Comparison of ENCODE assay signal across 8 cellular contexts in the genomic region with DNA sequence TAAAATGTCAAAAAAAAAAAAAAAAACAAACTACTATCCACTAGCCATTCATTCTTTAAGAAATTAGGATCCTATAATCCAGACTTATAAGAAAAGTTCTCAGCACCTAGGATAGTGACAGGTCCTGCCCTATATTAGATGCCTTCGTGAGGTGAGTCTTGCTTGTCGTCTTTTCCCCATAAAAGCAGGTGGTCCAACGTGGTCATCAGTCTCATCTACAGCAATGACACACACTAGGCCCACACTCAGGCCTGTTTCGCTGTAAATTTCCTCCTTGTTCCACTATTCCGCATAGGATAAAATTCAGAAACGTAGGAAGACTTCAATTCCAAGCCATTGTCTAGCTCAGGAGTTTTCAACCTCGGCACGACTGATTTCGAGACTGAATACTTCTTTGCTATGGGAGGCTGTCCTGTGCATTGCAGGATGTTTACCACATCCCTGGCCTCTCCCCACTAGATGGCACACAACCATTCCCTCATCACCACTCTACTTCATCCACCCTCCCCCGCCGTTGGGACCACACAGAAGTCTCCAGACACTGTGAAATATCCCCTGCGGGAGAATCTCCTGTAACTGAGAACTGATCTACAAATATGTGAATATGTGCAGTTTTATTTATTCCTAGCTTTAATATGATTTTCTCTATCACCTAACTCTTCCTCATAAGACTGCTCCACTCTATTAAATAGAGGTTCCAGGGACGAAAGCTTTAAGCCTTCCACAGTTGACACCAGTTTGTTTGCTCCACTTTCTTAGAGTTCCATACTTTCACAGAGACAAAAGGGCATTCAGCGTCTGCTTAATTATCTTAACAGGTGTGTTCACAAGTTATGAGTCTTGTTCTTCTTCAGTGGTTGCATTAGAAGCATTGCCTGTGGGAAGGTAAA.
DNase-seq lines count a peak whose midpoint lies in the region; ATAC-seq and TF ChIP-seq lines count a peak whose summit lies in the region.

No MANE protein-coding gene starts in this region.

- H3K4me3 ChIP-seq in right atrium auricular region (no peak overlapping the region), epithelial cell of esophagus (ENCODE audit: low read length) (no peak overlapping the region)

- intact Hi-C loops in Right ventricle myocardium superior (cut with DNase I), result loop anchor here (5.0 kb wide), 2 partner anchors 48 to 173 kb away; no protein-coding TSS in a partner anchor

- H3K27ac ChIP-seq in right atrium auricular region, result no peak overlapping the region

- ATAC-seq in Right ventricle myocardium superior (ENCODE audit: poor library complexity) (peak; percentile 98), GM18498 (IDR thresholded peaks at IDR 0.05; ENCODE audit: unreplicated experiment) (no peak)

- TF ChIP-seq CTCF in right atrium auricular region (IDR thresholded peaks at IDR 0.05) (peak in 1 of 2 donors; percentile 63), epithelial cell of esophagus (IDR thresholded peaks at IDR 0.05; ENCODE audit: insufficient read depth, low read depth, low read length, missing control alignments) (peak; percentile 69)

- no peaks in the 10 kb centered on the region for H3K9me3 ChIP-seq in right atrium auricular region

- no peaks in the 10 kb centered on the region for H3K36me3 ChIP-seq in right atrium auricular region

- H3K27me3 ChIP-seq in right atrium auricular region, result no peaks in the 10 kb centered on the region

- H3K4me1 ChIP-seq in right atrium auricular region, result no peaks in the 10 kb centered on the region

- DNase-seq in Right ventricle myocardium superior (peak; percentile 50), right atrium auricular region (ENCODE audit: low spot score) (no peak), NCI-H526 treated with DMSO at 0.1 percent for 48 hours (lab: John Stamatoyannopoulos, UW) (peak; percentile 80), epithelial cell of esophagus (ENCODE audit: low read depth) (peak; percentile 68), non-pigmented ciliary epithelial cell (ENCODE audit: low read depth) (peak; percentile 3), middle frontal gyrus (ENCODE audit: extremely low spot score, low spot score) (no peak), OCI-M2 (lab: John Stamatoyannopoulos, UW; ENCODE audit: unreplicated experiment) (no peak)

Comparison
In these comparisons a context has a peak if more than half of its experiments do, and no peak if none do; other contexts are left out.
1. DNase-seq: peak in Right ventricle myocardium superior (single experiment), NCI-H526 treated with DMSO at 0.1 percent for 48 hours (single experiment), epithelial cell of esophagus (single experiment) and non-pigmented ciliary epithelial cell (single experiment); none in right atrium auricular region (single experiment), middle frontal gyrus (single experiment) and OCI-M2 (single experiment).